In the genomic region with DNA sequence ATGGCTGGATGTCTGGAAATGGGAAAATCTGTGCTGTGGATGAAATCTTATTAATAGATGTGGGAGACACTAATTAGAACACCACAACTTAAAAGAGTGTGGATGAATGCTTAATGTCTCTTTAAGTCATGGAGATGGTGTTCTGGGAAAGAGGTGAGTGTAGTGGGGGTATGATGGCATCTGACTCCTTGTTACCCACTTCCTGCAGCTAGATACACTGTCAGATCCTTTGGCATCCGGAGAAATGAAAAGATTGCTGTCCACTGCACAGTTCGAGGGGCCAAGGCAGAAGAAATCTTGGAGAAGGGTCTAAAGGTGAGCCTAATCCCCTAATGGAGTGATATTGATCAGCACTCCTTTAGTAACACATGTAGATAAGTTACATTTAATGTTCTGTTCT, we compare ENCODE assay signal across 9 cellular contexts. TPM values are rescaled to one million over a fixed set of nuclear protein-coding genes. Genes with fewer than 3 reads are reported as not detected.
A peak's percentile ranks its signal among the peaks of the same experiment; 100 is the strongest.
DNase-seq lines count a peak whose midpoint lies in the region; ATAC-seq, FAIRE-seq and TF ChIP-seq lines count a peak whose summit lies in the region.
"Had no signal": no experiment of that assay in that cellular context is flagged by ENCODE, and none has a peak within 500 bp of the region (broad histone marks: within the 10 kb centered on the region; RNA-seq: fewer than 3 reads in every experiment).

No MANE protein-coding gene starts in this region.

- H3K27me3 ChIP-seq in CD4-positive, alpha-beta memory T cell (ENCODE audit: insufficient read depth, low read length) = no peaks in the 10 kb centered on the region
- H3K27me3 ChIP-seq in Karpas-422 (ENCODE audit: low read length) = no peaks in the 10 kb centered on the region
- H3K27me3 ChIP-seq in brain microvascular endothelial cell (replicated peaks) = no peaks in the 10 kb centered on the region

- peak overlapping the region; percentile 83 for H3K4me2 ChIP-seq in Karpas-422 (ENCODE audit: low read depth, low read length, poor library complexity, severe bottlenecking)

- H3K9me3 Mint-ChIP-seq in CD4-positive, alpha-beta memory T cell = no peaks in the 10 kb centered on the region
- H3K9me3 Mint-ChIP-seq in naive B cell = no peaks in the 10 kb centered on the region

- no peak for TF ChIP-seq CTCF in brain microvascular endothelial cell (IDR thresholded peaks at IDR 0.05; ENCODE audit: low read depth, low read length, missing control alignments)

- ATAC-seq in naive B cell (ENCODE audit: low read depth in 2 of 2) (no peak), GM18907 (IDR thresholded peaks at IDR 0.05; ENCODE audit: unreplicated experiment) (no peak)

- H4K20me1 ChIP-seq in Karpas-422 (ENCODE audit: insufficient read depth, low read depth, low read length) = peaks cover 64% of the 10 kb centered on the region

- intact Hi-C loops in CD4-positive, alpha-beta memory T cell (cut with micrococcal nuclease) = loop anchor here (10.0 kb wide), 1 partner anchor 329 kb away; a partner anchor contains a TSS

- CTCF ChIA-PET in CD4-positive, alpha-beta memory T cell (lab: Charles Lee; ENCODE audit: partially characterized antibody) = no interaction called here

- H3K9ac ChIP-seq in Karpas-422 (ENCODE audit: low read length) = peak overlapping the region; percentile 90; the same call in 1 of the 2 replicates

- POLR2A ChIA-PET in CD4-positive, alpha-beta memory T cell (lab: Charles Lee; ENCODE audit: partially characterized antibody) = no interaction called here

- no peak for DNase-seq in CD4-positive, alpha-beta memory T cell
- DNase-seq in Karpas-422 (no peak), brain microvascular endothelial cell (no peak), naive B cell (no peak), frontal cortex (ENCODE audit: low spot score in 2 of 2) (no peak), hippocampal formation (lab: John Stamatoyannopoulos, UW) (no peak), DMS53 treated with DMSO at 0.1 percent for 48 hours (lab: John Stamatoyannopoulos, UW; ENCODE audit: unreplicated experiment) (no peak)
- DNase-seq: head of caudate nucleus had no signal

- peak overlapping the region; percentile 16 to 97 (median 87) for H3K27ac Mint-ChIP-seq in CD4-positive, alpha-beta memory T cell
- H3K27ac Mint-ChIP-seq in naive B cell = peak overlapping the region in 4 of 6 donors; percentile 64 to 89 (median 77)

- peaks cover 58% of the 10 kb centered on the region for H3K36me3 ChIP-seq in CD4-positive, alpha-beta memory T cell (ENCODE audit: insufficient read depth, low read length)
- peaks cover 63% of the 10 kb centered on the region for H3K36me3 ChIP-seq in Karpas-422 (ENCODE audit: insufficient read depth, low read length)
- H3K36me3 ChIP-seq in brain microvascular endothelial cell (replicated peaks) = peaks cover 56% of the 10 kb centered on the region

- in situ Hi-C loops in brain microvascular endothelial cell (cut with HindIII; ENCODE audit: low pct_ligation_motif_present, low sequenced_read_pairs) = no loop called here

- peak overlapping the region; percentile 93 to 99 (median 96) for H3K4me3 Mint-ChIP-seq in CD4-positive, alpha-beta memory T cell
- peak overlapping the region in 7 of 8 donors; percentile 31 to 98 (median 96) for H3K4me3 Mint-ChIP-seq in naive B cell

- no peak overlapping the region for H2AFZ ChIP-seq in Karpas-422 (ENCODE audit: low read length)

- H3K27ac ChIP-seq in CD4-positive, alpha-beta memory T cell (ENCODE audit: low read depth, low read length) = peak overlapping the region; percentile 91
- H3K27ac ChIP-seq in Karpas-422 (ENCODE audit: low read length) (no peak overlapping the region), brain microvascular endothelial cell (peak overlapping the region; percentile 2)

- H3K9me2 ChIP-seq in Karpas-422 (replicated peaks; ENCODE audit: insufficient read depth, low read length) = no peaks in the 10 kb centered on the region

- peaks cover 60 to 71% of the 10 kb centered on the region in 2 donors for H3K36me3 Mint-ChIP-seq in CD4-positive, alpha-beta memory T cell
- H3K36me3 Mint-ChIP-seq in naive B cell = peaks cover 27 to 33% of the 10 kb centered on the region in 2 donors

- no peaks in the 10 kb centered on the region for H3K27me3 Mint-ChIP-seq in CD4-positive, alpha-beta memory T cell
- no peaks in the 10 kb centered on the region for H3K27me3 Mint-ChIP-seq in naive B cell

- H3K4me3 ChIP-seq in CD4-positive, alpha-beta memory T cell (ENCODE audit: low read length in 2 of 2) = no peak overlapping the region
- H3K4me3 ChIP-seq in Karpas-422 (ENCODE audit: low read length) = peak overlapping the region; percentile 80
- H3K4me3 ChIP-seq in brain microvascular endothelial cell (ENCODE audit: low read depth, low read length) = peak overlapping the region; percentile 97

- no peaks in the 10 kb centered on the region for H3K9me3 ChIP-seq in CD4-positive, alpha-beta memory T cell (ENCODE audit: control insufficient read depth in 1 of 2, low read length in 2 of 2)
- H3K9me3 ChIP-seq in Karpas-422 (ENCODE audit: low read length) = 0 out of 2 replicates have a peak, but pooled peaks cover 3% of the 10 kb centered on the region

- H3K79me2 ChIP-seq in Karpas-422 (ENCODE audit: low read length) = peaks cover 65% of the 10 kb centered on the region

- peaks cover 44 to 68% (median 55%) of the 10 kb centered on the region in 4 donors for H3K4me1 Mint-ChIP-seq in CD4-positive, alpha-beta memory T cell
- H3K4me1 Mint-ChIP-seq in naive B cell = peaks cover 37 to 67% (median 57%) of the 10 kb centered on the region in 3 donors

- no peak for FAIRE-seq in frontal cortex (lab: Jason Lieb, UNC)

- peaks cover 49% of the 10 kb centered on the region for H3K4me1 ChIP-seq in CD4-positive, alpha-beta memory T cell (ENCODE audit: insufficient read depth, low read length)
- H3K4me1 ChIP-seq in Karpas-422 (ENCODE audit: low read length) = peaks cover 26% of the 10 kb centered on the region

RNA-seq across cellular contexts. Expression of a gene that starts 2.0 kb away (rescaled TPM):
- 1,000 to 10,000 TPM; 1,919 to 2,088 TPM for total RNA-seq in CD4-positive, alpha-beta memory T cell
- 1,000 to 10,000 TPM; 1,255 to 1,467 TPM for polyA plus RNA-seq in CD4-positive, alpha-beta memory T cell
- total RNA-seq in Karpas-422 (2014; rRNA removed; shearing (Covaris generic); ENCODE audit: low replicate concordance) = 1,479 and 2,277 TPM in 2 replicates
- 1,000 to 10,000 TPM; 1,123 to 1,541 (median 1,429) TPM for polyA plus RNA-seq in naive B cell (ENCODE audit: low read depth in 6 of 6)
- total RNA-seq in frontal cortex = 1,023 TPM

RNA-seq across cellular contexts. Expression of a gene that starts 49.7 kb away (rescaled TPM):
- 10 to 100 TPM; 28.3 to 31.7 TPM for total RNA-seq in CD4-positive, alpha-beta memory T cell
- polyA plus RNA-seq in CD4-positive, alpha-beta memory T cell = 10 to 100 TPM; 17.1 to 32.4 TPM
- 14.6 and 16.9 TPM in 2 replicates for total RNA-seq in Karpas-422 (2014; rRNA removed; shearing (Covaris generic); ENCODE audit: low replicate concordance)
- 10 to 100 TPM; 15.5 to 74.6 (median 46.1) TPM for polyA plus RNA-seq in naive B cell (ENCODE audit: low read depth in 6 of 6)
- total RNA-seq in frontal cortex = 24.5 TPM

Comparison
In these comparisons a context has a peak if more than half of its experiments do, and no peak if none do; other contexts are left out.
1. H3K4me3 ChIP-seq: peak in Karpas-422 (single experiment) and brain microvascular endothelial cell (single experiment); none in CD4-positive, alpha-beta memory T cell (0 of 2).